Comparison of ENCODE assay signal across 8 cellular contexts in the genomic region with DNA sequence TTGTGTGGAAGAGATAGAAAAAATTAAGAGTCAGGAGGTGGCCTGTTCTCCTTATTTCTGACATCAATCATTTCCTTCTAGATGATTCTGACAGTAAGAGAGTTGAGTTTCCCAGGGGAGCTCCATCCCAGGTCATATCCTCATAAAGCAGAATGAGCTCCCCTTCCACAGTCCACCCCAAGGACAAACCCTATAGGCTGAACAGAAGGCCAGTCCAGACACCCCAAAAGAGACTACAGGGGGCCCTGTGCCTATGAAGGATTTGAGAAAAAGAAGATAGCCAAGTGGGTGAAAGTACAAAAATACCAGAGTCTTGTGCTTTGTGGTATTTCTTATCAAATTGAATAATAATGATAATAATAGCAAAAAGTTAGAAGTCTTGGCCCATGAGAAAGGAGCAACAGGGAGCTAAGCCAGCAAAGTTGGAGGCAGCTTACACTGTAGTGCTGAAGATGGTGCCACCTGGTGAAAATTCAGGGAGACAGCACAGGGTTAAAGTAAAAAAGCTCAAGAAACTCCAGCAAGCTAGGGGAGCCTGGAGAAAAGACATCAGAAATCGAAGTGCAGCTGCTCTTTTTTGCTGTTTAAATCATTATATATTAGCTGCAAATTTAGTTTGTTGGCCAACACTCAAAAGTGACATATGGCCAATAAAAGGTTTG. TPM values are rescaled to one million over a fixed set of nuclear protein-coding genes. Genes with fewer than 3 reads are reported as not detected.
DNase-seq lines count a peak whose midpoint lies in the region; ATAC-seq and TF ChIP-seq lines count a peak whose summit lies in the region.

No MANE protein-coding gene starts in this region.

- DNase-seq in NCI-H510A treated with DMSO at 0.1 percent for 48 hours (lab: John Stamatoyannopoulos, UW) (peak; percentile 19), NCI-H510A (lab: John Stamatoyannopoulos, UW) (no peak), NCI-H1092 (lab: John Stamatoyannopoulos, UW) (peak; percentile 39), astrocyte of the spinal cord (ENCODE audit: low read depth, low spot score) (peak; percentile 59), neural crest cell (ENCODE audit: low read depth, low spot score) (no peak)
- DNase-seq in stimulated activated CD4-positive, alpha-beta T cell treated with anti-CD3 and anti-CD28 coated beads, Interleukin-4, amount 100 ng/mL, for 1 hour, result no peak

- H3K27ac Mint-ChIP-seq in neural crest cell (ENCODE audit: unreplicated experiment), result no peak overlapping the region
- no peak overlapping the region for H3K27ac Mint-ChIP-seq in activated T-helper 17 cell treated with anti-CD3 and anti-CD28 coated beads, Interleukin-2, amount 50 U/mL, for 72 hours

- TF ChIP-seq CTCF in astrocyte of the spinal cord (IDR thresholded peaks at IDR 0.05; ENCODE audit: low read depth, low read length), result peak; percentile 73
- peak; percentile 62 for TF ChIP-seq CTCF in neural crest cell (conservative IDR thresholded peaks at IDR 0.05)

- no peak overlapping the region for H3K4me3 ChIP-seq in astrocyte of the spinal cord (ENCODE audit: low read depth, low read length)

- in situ Hi-C loops in astrocyte of the spinal cord (cut with HindIII; ENCODE audit: low sequenced_read_pairs), result no loop called here

- peaks cover 6% of the 10 kb centered on the region for H3K4me1 Mint-ChIP-seq in neural crest cell
- H3K4me1 Mint-ChIP-seq in activated T-helper 17 cell treated with anti-CD3 and anti-CD28 coated beads, Interleukin-2, amount 50 U/mL, for 72 hours, result no peaks in the 10 kb centered on the region

- H3K9me3 Mint-ChIP-seq in neural crest cell, result peaks cover 6% of the 10 kb centered on the region
- no peaks in the 10 kb centered on the region for H3K9me3 Mint-ChIP-seq in activated T-helper 17 cell treated with anti-CD3 and anti-CD28 coated beads, Interleukin-2, amount 50 U/mL, for 72 hours

- H3K4me3 Mint-ChIP-seq in neural crest cell, result no peak overlapping the region
- no peak overlapping the region for H3K4me3 Mint-ChIP-seq in activated T-helper 17 cell treated with anti-CD3 and anti-CD28 coated beads, Interleukin-2, amount 50 U/mL, for 72 hours

- H3K36me3 Mint-ChIP-seq in neural crest cell (ENCODE audit: low read depth), result no peaks in the 10 kb centered on the region
- H3K36me3 Mint-ChIP-seq in activated T-helper 17 cell treated with anti-CD3 and anti-CD28 coated beads, Interleukin-2, amount 50 U/mL, for 72 hours (ENCODE audit: low read depth), result no peaks in the 10 kb centered on the region

- H3K27me3 Mint-ChIP-seq in neural crest cell (ENCODE audit: low read depth), result no peaks in the 10 kb centered on the region
- peaks cover 3% of the 10 kb centered on the region for H3K27me3 Mint-ChIP-seq in activated T-helper 17 cell treated with anti-CD3 and anti-CD28 coated beads, Interleukin-2, amount 50 U/mL, for 72 hours

- no peak for ATAC-seq in HG03196 (IDR thresholded peaks at IDR 0.05; ENCODE audit: unreplicated experiment)
- no peak for ATAC-seq in activated T-helper 17 cell treated with anti-CD3 and anti-CD28 coated beads, Interleukin-2, amount 50 U/mL, for 72 hours (replicated peaks)

RNA-seq across cellular contexts. Expression of a gene that starts 35.9 kb away (rescaled TPM):
- 0.16 TPM in 1 of 2 replicates, not detected in the other for total RNA-seq in neural crest cell
- not detected for total RNA-seq in activated T-helper 17 cell treated with anti-CD3 and anti-CD28 coated beads, Interleukin-2, amount 50 U/mL, for 72 hours

Comparison
In these comparisons a context has a peak if more than half of its experiments do, and no peak if none do; other contexts are left out.
1. DNase-seq: peak in NCI-H510A treated with DMSO at 0.1 percent for 48 hours (single experiment), NCI-H1092 (single experiment) and astrocyte of the spinal cord (single experiment); none in NCI-H510A (single experiment), neural crest cell (single experiment) and stimulated activated CD4-positive, alpha-beta T cell treated with anti-CD3 and anti-CD28 coated beads, Interleukin-4, amount 100 ng/mL, for 1 hour (single experiment).